ENCODE assay signal across 17 cellular contexts in the genomic region with DNA sequence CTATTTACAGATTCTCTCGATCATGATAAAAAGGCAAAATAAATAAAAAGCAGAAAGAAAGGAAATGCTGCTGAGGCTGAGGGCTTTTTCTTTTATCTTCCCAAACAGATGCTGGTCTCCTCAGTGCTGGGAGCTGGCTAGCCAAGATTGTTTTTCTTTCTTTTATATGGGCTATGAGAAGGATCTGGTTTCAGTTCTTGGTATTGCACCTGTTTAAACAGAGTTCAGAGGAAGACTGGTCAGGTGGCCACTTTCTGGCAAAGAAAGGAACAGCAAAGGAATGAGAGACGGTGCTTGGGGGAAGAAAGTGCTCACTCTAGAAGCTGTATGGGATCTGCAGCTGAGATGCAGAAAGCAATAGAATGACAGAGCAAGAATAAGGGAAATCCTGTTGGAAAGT.
A peak's percentile ranks its signal among the peaks of the same experiment; 100 is the strongest.
DNase-seq lines count a peak whose midpoint lies in the region; ATAC-seq and TF ChIP-seq lines count a peak whose summit lies in the region.
"Had no signal": no experiment of that assay in that cellular context is flagged by ENCODE, and none has a peak within 500 bp of the region (broad histone marks: within the 10 kb centered on the region; RNA-seq: fewer than 3 reads in every experiment).

No MANE protein-coding gene starts in this region.

- H3K9me3 Mint-ChIP-seq in WTC11: peaks cover 14% of the 10 kb centered on the region
- H3K9me3 Mint-ChIP-seq: activated T-helper 1 cell treated with anti-CD3 and anti-CD28 coated beads, Interleukin-12 subunit alpha, Interleukin-12 subunit beta, Interleukin-2, Interleukin-4 antibody, amounts not matched to agents 30 ng/mL and 10 ng/mL and 1 ng/mL, durations not matched to agents 14 hours and 24 hours and 36 hours; natural killer cell treated with Interleukin-12 subunit alpha and Interleukin-12 subunit beta and Interleukin-15 and Interleukin-18, amount 100 ng/mL, for 72 hours had no signal

- POLR2A ChIA-PET in WTC11 (lab: Charles Lee): no interaction called here

- peak overlapping the region; percentile 10; the same call in 1 of the 2 replicates for H3K4me3 ChIP-seq in MM.1S (ENCODE audit: low read length)
- H3K4me3 ChIP-seq: ascending aorta, gastrocnemius medialis, skin epidermis had no signal

- no peaks in the 10 kb centered on the region for H3K27me3 Mint-ChIP-seq in WTC11 (ENCODE audit: low read depth)
- H3K27me3 Mint-ChIP-seq: natural killer cell treated with Interleukin-12 subunit alpha and Interleukin-12 subunit beta and Interleukin-15 and Interleukin-18, amount 100 ng/mL, for 72 hours had no signal

- TF ChIP-seq CTCF in MM.1S (IDR thresholded peaks at IDR 0.05; ENCODE audit: low read length) (no peak), WTC11 (IDR thresholded peaks at IDR 0.05) (no peak)

- no peak overlapping the region for H3K4me3 Mint-ChIP-seq in WTC11
- H3K4me3 Mint-ChIP-seq: activated T-helper 1 cell treated with anti-CD3 and anti-CD28 coated beads, Interleukin-12 subunit alpha, Interleukin-12 subunit beta, Interleukin-2, Interleukin-4 antibody, amounts not matched to agents 30 ng/mL and 10 ng/mL and 1 ng/mL, durations not matched to agents 14 hours and 24 hours and 36 hours; natural killer cell treated with Interleukin-12 subunit alpha and Interleukin-12 subunit beta and Interleukin-15 and Interleukin-18, amount 100 ng/mL, for 72 hours had no signal

- peak overlapping the region; percentile 37 for H3K27ac Mint-ChIP-seq in WTC11
- H3K27ac Mint-ChIP-seq: activated T-helper 1 cell treated with anti-CD3 and anti-CD28 coated beads, Interleukin-12 subunit alpha, Interleukin-12 subunit beta, Interleukin-2, Interleukin-4 antibody, amounts not matched to agents 30 ng/mL and 10 ng/mL and 1 ng/mL, durations not matched to agents 14 hours and 24 hours and 36 hours; natural killer cell treated with Interleukin-12 subunit alpha and Interleukin-12 subunit beta and Interleukin-15 and Interleukin-18, amount 100 ng/mL, for 72 hours had no signal

- H3K4me1 ChIP-seq in MM.1S (ENCODE audit: low read length): peaks cover 49% of the 10 kb centered on the region
- H3K4me1 ChIP-seq: ascending aorta, gastrocnemius medialis had no signal

- no peaks in the 10 kb centered on the region for H4K20me1 ChIP-seq in MM.1S (ENCODE audit: insufficient read depth, low read length)

- H3K79me2 ChIP-seq in MM.1S (ENCODE audit: low read length): no peaks in the 10 kb centered on the region

- CTCF ChIA-PET in WTC11 (lab: Charles Lee): interaction anchor here (0.9 to 2.4 kb wide), 3 partner anchors 15 to 186 kb away, joined by 3 to 17 read pairs (median 4); no protein-coding TSS in a partner anchor

- no peaks in the 10 kb centered on the region for H3K36me3 ChIP-seq in MM.1S (replicated peaks; ENCODE audit: insufficient read depth, low read length)
- H3K36me3 ChIP-seq: ascending aorta, gastrocnemius medialis had no signal

- H3K4me1 Mint-ChIP-seq in WTC11: peaks cover 21% of the 10 kb centered on the region

- H3K9me2 ChIP-seq in MM.1S (replicated peaks; ENCODE audit: insufficient read depth, low read length): no peaks in the 10 kb centered on the region

- no peaks in the 10 kb centered on the region for H3K9me3 ChIP-seq in MM.1S (replicated peaks; ENCODE audit: insufficient read depth, low read length)
- H3K9me3 ChIP-seq: ascending aorta, gastrocnemius medialis had no signal

- intact Hi-C loops in sciatic nerve (cut with DNase I): no loop called here

- H3K27ac ChIP-seq in MM.1S (ENCODE audit: low read length): peak overlapping the region; percentile 57; the same call in 1 of the 2 replicates
- H3K27ac ChIP-seq: ascending aorta, gastrocnemius medialis, skin epidermis had no signal

- H3K9ac ChIP-seq in MM.1S (ENCODE audit: low read length): no peak overlapping the region

- DNase-seq in NCI-H1092 treated with DMSO at 0.1 percent for 48 hours (lab: John Stamatoyannopoulos, UW) (peak; percentile 5), NCI-H1092 (lab: John Stamatoyannopoulos, UW) (no peak), MM.1S (peak; percentile 77), WTC11 (ENCODE audit: low spot score) (no peak), sciatic nerve (ENCODE audit: low spot score) (no peak)
- no peak for DNase-seq in stimulated activated CD4-positive, alpha-beta T cell treated with anti-CD3 and anti-CD28 coated beads, Interleukin-4, amount 100 ng/mL, for 4 hours
- DNase-seq: 8988T; activated CD4-positive, alpha-beta T cell treated with anti-CD3 and anti-CD28 coated beads for 4 hours; effector CD4-positive, alpha-beta T cell; gastrocnemius medialis; kidney glomerular epithelial cell had no signal

- H3F3A ChIP-seq in MM.1S (ENCODE audit: insufficient read depth, low read length): peaks cover 23% of the 10 kb centered on the region

- H3K27me3 ChIP-seq in MM.1S (replicated peaks; ENCODE audit: insufficient read depth, low read length): no peaks in the 10 kb centered on the region
- H3K27me3 ChIP-seq: ascending aorta, gastrocnemius medialis had no signal

- peak; percentile 80 for ATAC-seq in WTC11
- peak; percentile 78 for ATAC-seq in sciatic nerve
- no peak for ATAC-seq in GM19455 (IDR thresholded peaks at IDR 0.05; ENCODE audit: unreplicated experiment)
- no peak for ATAC-seq in GM18519 (IDR thresholded peaks at IDR 0.05; ENCODE audit: low FRiP score, unreplicated experiment)
- ATAC-seq: natural killer cell treated with Interleukin-12 subunit alpha and Interleukin-12 subunit beta and Interleukin-15 and Interleukin-18, amount 100 ng/mL, for 72 hours had no signal

- H3K36me3 Mint-ChIP-seq in WTC11: peaks cover 14% of the 10 kb centered on the region

- H2AFZ ChIP-seq in MM.1S (ENCODE audit: low read length): no peak overlapping the region

- peak overlapping the region; percentile 56 for H3K4me2 ChIP-seq in MM.1S (ENCODE audit: low read depth, low read length)

TF ChIP-seq in WTC11, 78 proteins besides CTCF, POLR2A, EP300 and RAD21:
- no peak for TF ChIP-seq TP53 (CRISPR knock-in tag; IDR thresholded peaks at IDR 0.05)

Comparison
In these comparisons a context has a peak if more than half of its experiments do, and no peak if none do; other contexts are left out.
1. DNase-seq: peak in NCI-H1092 treated with DMSO at 0.1 percent for 48 hours (single experiment) and MM.1S (single experiment); none in NCI-H1092 (single experiment), WTC11 (single experiment), sciatic nerve (single experiment) and stimulated activated CD4-positive, alpha-beta T cell treated with anti-CD3 and anti-CD28 coated beads, Interleukin-4, amount 100 ng/mL, for 4 hours (0 of 2).
2. ATAC-seq: peak in WTC11 (single experiment) and sciatic nerve (single experiment); none in GM19455 (single experiment) and GM18519 (single experiment).